Comparison of ENCODE assay signal across 21 cellular contexts in the genomic region with DNA sequence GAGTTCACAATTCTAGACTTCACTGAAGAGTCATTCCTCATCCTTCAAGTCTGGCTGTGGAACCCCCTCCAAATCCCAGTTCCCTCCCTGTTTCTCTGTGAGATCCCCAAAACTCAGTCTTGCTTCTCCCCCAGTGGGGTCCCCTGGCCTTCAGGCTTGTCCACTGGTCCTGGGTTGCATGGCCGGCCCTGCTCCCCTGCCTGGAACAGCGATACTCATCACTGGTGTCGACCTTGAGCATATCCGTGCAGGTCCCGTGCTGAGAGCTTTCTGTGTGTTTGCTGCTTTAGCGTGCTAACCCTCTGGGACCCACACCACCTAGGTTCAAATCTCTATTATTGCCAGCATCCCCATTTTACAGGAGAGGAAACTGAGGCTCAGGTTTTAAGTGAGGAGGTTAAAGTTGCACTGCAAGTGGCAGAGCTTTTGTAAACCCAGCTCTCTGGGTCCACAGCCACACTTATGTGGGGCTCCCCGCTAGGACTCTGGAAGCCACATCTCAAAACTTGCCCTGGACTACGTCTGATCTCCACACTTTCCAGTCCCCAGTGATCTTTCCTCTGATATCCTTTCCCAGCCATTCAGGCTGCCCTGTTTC. TPM values are rescaled to one million over a fixed set of nuclear protein-coding genes. Genes with fewer than 3 reads are reported as not detected.
DNase-seq lines count a peak whose midpoint lies in the region; ATAC-seq and TF ChIP-seq lines count a peak whose summit lies in the region.
"Had no signal": no experiment of that assay in that cellular context is flagged by ENCODE, and none has a peak within 500 bp of the region (broad histone marks: within the 10 kb centered on the region; RNA-seq: fewer than 3 reads in every experiment).

No MANE protein-coding gene starts in this region.

- no peaks in the 10 kb centered on the region for H3K9me3 Mint-ChIP-seq in CD4-positive, alpha-beta memory T cell
- no peaks in the 10 kb centered on the region for H3K9me3 Mint-ChIP-seq in effector memory CD8-positive, alpha-beta T cell
- H3K9me3 Mint-ChIP-seq: activated CD4-positive, alpha-beta memory T cell treated with anti-CD3 and anti-CD28 coated beads, Interleukin-2, amount 10 ng/mL, durations not matched to agents 7 days and 5 days; HFFc6 had no signal

- no peak overlapping the region for H2AFZ ChIP-seq in PC-9
- H2AFZ ChIP-seq: parathyroid adenoma had no signal

- no peaks in the 10 kb centered on the region for H3K27me3 Mint-ChIP-seq in CD4-positive, alpha-beta memory T cell
- H3K27me3 Mint-ChIP-seq in effector memory CD8-positive, alpha-beta T cell = no peaks in the 10 kb centered on the region
- H3K27me3 Mint-ChIP-seq: activated CD4-positive, alpha-beta memory T cell treated with anti-CD3 and anti-CD28 coated beads, Interleukin-2, amount 10 ng/mL, durations not matched to agents 7 days and 5 days; activated naive CD8-positive, alpha-beta T cell; naive thymus-derived CD4-positive, alpha-beta T cell had no signal

- POLR2A ChIA-PET in CD4-positive, alpha-beta memory T cell (lab: Charles Lee; ENCODE audit: partially characterized antibody) = no interaction called here
- POLR2A ChIA-PET in PC-9 (lab: Charles Lee; ENCODE audit: unreplicated experiment) = interaction anchor here (0.5 kb wide), 3 partner anchors 8 to 408 kb away, joined by 3 to 6 read pairs (median 4); no protein-coding TSS in a partner anchor

- intact Hi-C loops in CD4-positive, alpha-beta memory T cell (cut with micrococcal nuclease) = no loop called here
- intact Hi-C loops in PC-9 (cut with micrococcal nuclease; ENCODE audit: unreplicated experiment) = no loop called here
- intact Hi-C loops in gastrocnemius medialis (cut with DNase I; ENCODE audit: low total_unique reads) = no loop called here

- H3K9me3 ChIP-seq in CD4-positive, alpha-beta memory T cell (ENCODE audit: control insufficient read depth in 1 of 2, low read length in 2 of 2) = no peaks in the 10 kb centered on the region
- H3K9me3 ChIP-seq in PC-9 (ENCODE audit: insufficient read depth, low read depth) = no peaks in the 10 kb centered on the region
- H3K9me3 ChIP-seq in gastrocnemius medialis = no peaks in the 10 kb centered on the region
- H3K9me3 ChIP-seq: right lobe of liver, testis, uterus had no signal

- H3K4me1 Mint-ChIP-seq in CD4-positive, alpha-beta memory T cell = peaks cover 0 to 5% (median under 1%) of the 10 kb centered on the region in 4 donors
- H3K4me1 Mint-ChIP-seq in effector memory CD8-positive, alpha-beta T cell (ENCODE audit: low read depth in 2 of 2) = peaks cover 7 to 18% of the 10 kb centered on the region in 2 donors

- no peaks in the 10 kb centered on the region for H4K20me1 ChIP-seq in PC-9 (ENCODE audit: insufficient read depth)

- DNase-seq in CD4-positive, alpha-beta memory T cell = no peak
- DNase-seq in PC-9 (no peak), gastrocnemius medialis (no peak), NOMO-1 treated with DMSO at 0.1 percent for 48 hours (lab: John Stamatoyannopoulos, UW; ENCODE audit: unreplicated experiment) (no peak), NCI-H526 (lab: John Stamatoyannopoulos, UW) (no peak), cerebellar nuclear complex (lab: John Stamatoyannopoulos, UW) (no peak)
- no peak for DNase-seq in effector memory CD8-positive, alpha-beta T cell
- DNase-seq: activated CD4-positive, alpha-beta memory T cell treated with anti-CD3 and anti-CD28 coated beads, Interleukin-2, amount 10 ng/mL, durations not matched to agents 7 days and 5 days; activated CD4-positive, CD25-positive, alpha-beta regulatory T cell; activated T-cell treated with anti-CD3 and anti-CD28 coated beads, Interleukin-2, amount 50 U/mL, for 1 hour; cortex of kidney; naive thymus-derived CD4-positive, alpha-beta T cell; NCI-H1694 treated with DMSO at 0.1 percent for 48 hours; right lobe of liver; testis; uterus had no signal

- H3K36me3 ChIP-seq in CD4-positive, alpha-beta memory T cell (ENCODE audit: insufficient read depth, low read length) = no peaks in the 10 kb centered on the region
- H3K36me3 ChIP-seq in PC-9 (ENCODE audit: low read depth) = no peaks in the 10 kb centered on the region
- no peaks in the 10 kb centered on the region for H3K36me3 ChIP-seq in gastrocnemius medialis
- H3K36me3 ChIP-seq: right lobe of liver, uterus had no signal

- H3K27ac ChIP-seq in CD4-positive, alpha-beta memory T cell (ENCODE audit: low read depth, low read length) = no peak overlapping the region
- H3K27ac ChIP-seq in PC-9 (no peak overlapping the region), gastrocnemius medialis (peak overlapping the region; percentile 54 to 77 (median 65))
- H3K27ac ChIP-seq: parathyroid adenoma, right lobe of liver, testis, uterus had no signal

- H3K36me3 Mint-ChIP-seq in CD4-positive, alpha-beta memory T cell = peaks cover 0 to 32% of the 10 kb centered on the region in 2 donors
- H3K36me3 Mint-ChIP-seq in effector memory CD8-positive, alpha-beta T cell (ENCODE audit: insufficient read depth) = peaks cover 15% of the 10 kb centered on the region
- H3K36me3 Mint-ChIP-seq: activated naive CD8-positive, alpha-beta T cell had no signal

- TF ChIP-seq POLR2A in gastrocnemius medialis (IDR thresholded peaks at IDR 0.05) = no peak

- H3K79me2 ChIP-seq in PC-9 (ENCODE audit: low read depth) = no peaks in the 10 kb centered on the region
- H3K79me2 ChIP-seq: parathyroid adenoma had no signal

- BruUV-seq in PC-9 (replicated peaks; lab: Mats Ljungman, UMichigan) = no TSS peak

- H3K27ac Mint-ChIP-seq in CD4-positive, alpha-beta memory T cell = peak overlapping the region in 4 of 7 donors; percentile 23 to 47 (median 38)
- H3K27ac Mint-ChIP-seq in effector memory CD8-positive, alpha-beta T cell = peak overlapping the region; percentile 61 to 67
- H3K27ac Mint-ChIP-seq: activated CD4-positive, alpha-beta memory T cell treated with anti-CD3 and anti-CD28 coated beads, Interleukin-2, amount 10 ng/mL, durations not matched to agents 7 days and 5 days; activated naive CD8-positive, alpha-beta T cell; HFFc6 had no signal

- no peak for ATAC-seq in effector memory CD8-positive, alpha-beta T cell (replicated peaks)
- no peak for ATAC-seq in gastrocnemius medialis
- ATAC-seq: naive thymus-derived CD4-positive, alpha-beta T cell; right lobe of liver had no signal

- H3F3A ChIP-seq in PC-9 (ENCODE audit: insufficient read depth, low read depth) = peaks cover 4% of the 10 kb centered on the region; the same call in 1 of the 2 replicates

- CTCF ChIA-PET in CD4-positive, alpha-beta memory T cell (lab: Charles Lee; ENCODE audit: partially characterized antibody) = interaction anchor here (0.7 to 1.2 kb wide), 3 partner anchors 11 to 27 kb away, joined by 3 to 4 read pairs (median 3); no protein-coding TSS in a partner anchor
- CTCF ChIA-PET in PC-9 (lab: Charles Lee) = interaction anchor here (0.5 kb wide), 1 partner anchor 201 kb away, joined by 8 read pairs; no protein-coding TSS in a partner anchor

- no peaks in the 10 kb centered on the region for H3K9me2 ChIP-seq in PC-9 (ENCODE audit: insufficient read depth)

- in situ Hi-C loops in gastrocnemius medialis (cut with MboI; ENCODE audit: low sequenced_read_pairs in 4 of 4) = no loop called here

- H3K4me3 ChIP-seq in CD4-positive, alpha-beta memory T cell (ENCODE audit: low read length in 2 of 2) = no peak overlapping the region
- H3K4me3 ChIP-seq in PC-9 (no peak overlapping the region), gastrocnemius medialis (no peak overlapping the region)
- H3K4me3 ChIP-seq: right lobe of liver, testis, uterus had no signal

- no peak overlapping the region for H3K4me3 Mint-ChIP-seq in CD4-positive, alpha-beta memory T cell
- H3K4me3 Mint-ChIP-seq in effector memory CD8-positive, alpha-beta T cell = no peak overlapping the region
- H3K4me3 Mint-ChIP-seq: activated CD4-positive, alpha-beta memory T cell treated with anti-CD3 and anti-CD28 coated beads, Interleukin-2, amount 10 ng/mL, durations not matched to agents 7 days and 5 days; activated naive CD8-positive, alpha-beta T cell; HFFc6; naive thymus-derived CD4-positive, alpha-beta T cell had no signal

- no peaks in the 10 kb centered on the region for H3K4me1 ChIP-seq in CD4-positive, alpha-beta memory T cell (ENCODE audit: insufficient read depth, low read length)
- H3K4me1 ChIP-seq in PC-9 (replicated peaks; ENCODE audit: insufficient read depth) (peaks cover 33% of the 10 kb centered on the region), gastrocnemius medialis (peaks cover 5 to 9% of the 10 kb centered on the region in 2 donors)
- H3K4me1 ChIP-seq: testis, uterus had no signal

- TF ChIP-seq CTCF in PC-9 (conservative IDR thresholded peaks at IDR 0.05) (no peak), gastrocnemius medialis (IDR thresholded peaks at IDR 0.05 in 4 of 5, conservative IDR thresholded peaks at IDR 0.05 in 1 of 5) (no peak)

- H3K27me3 ChIP-seq in CD4-positive, alpha-beta memory T cell (ENCODE audit: insufficient read depth, low read length) = no peaks in the 10 kb centered on the region
- H3K27me3 ChIP-seq in PC-9 (ENCODE audit: insufficient read depth, low read depth) (no peaks in the 10 kb centered on the region), gastrocnemius medialis (no peaks in the 10 kb centered on the region)
- H3K27me3 ChIP-seq: right lobe of liver, testis, uterus had no signal

- H3K4me2 ChIP-seq in PC-9 = 0 out of 2 replicates have a peak overlapping the region, but pooled peaks have one; percentile 26

RNA-seq across cellular contexts. Expression of a gene that starts 15.5 kb away (rescaled TPM):
- total RNA-seq in CD4-positive, alpha-beta memory T cell = 10 to 100 TPM; 32.5 to 32.6 TPM
- 1 to 10 TPM; 4.0 to 7.4 TPM for polyA plus RNA-seq in CD4-positive, alpha-beta memory T cell
- total RNA-seq in PC-9 (2021) (10.7 and 12.7 TPM in 2 replicates), gastrocnemius medialis (10 to 100 TPM in 3 of 4 donors, 1 to 10 TPM in 1; 6.9 to 44.5 (median 13.7) TPM)

RNA-seq across cellular contexts. Expression of a gene that starts 21.6 kb away (rescaled TPM):
- total RNA-seq in CD4-positive, alpha-beta memory T cell = not detected
- under 1 TPM in 1 of 2 donors, not detected in 1; 0.96 TPM for polyA plus RNA-seq in CD4-positive, alpha-beta memory T cell
- 4.9 and 7.8 TPM in 2 replicates for total RNA-seq in PC-9 (2021)
- total RNA-seq in gastrocnemius medialis = not detected
- total RNA-seq: activated CD4-positive, alpha-beta memory T cell treated with anti-CD3 and anti-CD28 coated beads, Interleukin-2, amount 10 ng/mL, durations not matched to agents 7 days and 5 days; right lobe of liver had no signal

RNA-seq across cellular contexts. Expression of a gene that starts 31.1 kb away (rescaled TPM):
- total RNA-seq in CD4-positive, alpha-beta memory T cell = not detected
- not detected for polyA plus RNA-seq in CD4-positive, alpha-beta memory T cell
- total RNA-seq in PC-9 (2021) (0.41 TPM in 1 of 2 replicates, not detected in the other), gastrocnemius medialis (not detected)
- total RNA-seq: activated CD4-positive, alpha-beta memory T cell treated with anti-CD3 and anti-CD28 coated beads, Interleukin-2, amount 10 ng/mL, durations not matched to agents 7 days and 5 days; HFFc6; left colon; mesenteric fat pad; naive thymus-derived CD4-positive, alpha-beta T cell; testis; uterus had no signal

Comparison
In these comparisons a context has a peak if more than half of its experiments do, and no peak if none do; other contexts are left out.
1. H3K27ac ChIP-seq: peak in gastrocnemius medialis (4 of 4); none in CD4-positive, alpha-beta memory T cell (single experiment) and PC-9 (single experiment).